ENCODE assay signal across 18 cellular contexts in the genomic region with DNA sequence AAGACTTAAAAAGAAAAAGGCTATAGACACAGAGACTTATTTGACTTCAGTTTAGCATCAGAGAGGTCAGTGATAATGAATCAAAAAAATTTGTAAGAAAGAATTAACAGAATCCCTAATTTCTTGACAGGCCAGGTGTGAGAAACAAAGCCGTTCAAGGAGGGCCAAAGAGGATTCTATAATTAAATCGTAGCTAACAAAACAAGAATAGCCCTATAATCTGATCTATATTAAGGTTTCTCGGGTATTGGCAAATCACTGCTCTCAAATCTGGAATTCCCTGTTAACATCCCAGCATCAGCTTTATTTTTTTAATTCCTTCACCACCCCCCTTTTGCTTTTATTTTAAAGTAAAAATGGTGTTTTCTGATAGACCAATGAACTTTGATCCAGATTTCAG.
"Had no signal": no experiment of that assay in that cellular context is flagged by ENCODE, and none has a peak within 500 bp of the region (broad histone marks: within the 10 kb centered on the region; RNA-seq: fewer than 3 reads in every experiment).

No MANE protein-coding gene starts in this region.

- H3K27ac Mint-ChIP-seq: activated CD4-positive, alpha-beta T cell treated with anti-CD3 and anti-CD28 coated beads, Interleukin-2, amount 10 ng/mL, durations not matched to agents 7 days and 5 days had no signal

- H3K4me1 ChIP-seq: colonic mucosa had no signal

- H3K4me2 ChIP-seq: SK-N-SH had no signal

- DNase-seq: activated CD4-positive, alpha-beta T cell treated with anti-CD3 and anti-CD28 coated beads, Interleukin-2, amount 10 ng/mL, durations not matched to agents 7 days and 5 days; activated CD4-positive, CD25-positive, alpha-beta regulatory T cell; activated gamma-delta T cell; colonic mucosa; foreskin melanocyte; heart left ventricle; islet precursor cell; left lung; mesenchymal stem cell; pancreas; SK-N-SH; small intestine; T-helper 1 cell; trophoblast cell had no signal

- H3K4me3 Mint-ChIP-seq: activated CD4-positive, alpha-beta T cell treated with anti-CD3 and anti-CD28 coated beads, Interleukin-2, amount 10 ng/mL, durations not matched to agents 7 days and 5 days had no signal

- ATAC-seq: left lung, pancreas had no signal

- FAIRE-seq: endothelial cell of umbilical vein, pancreas, small intestine, TTC549 had no signal

- H3K36me3 ChIP-seq: pancreas had no signal

- H3K4me3 ChIP-seq: ascending aorta, cardiac muscle cell, colonic mucosa, heart left ventricle, left lung, pancreas had no signal

- H3K9me3 Mint-ChIP-seq: activated CD4-positive, alpha-beta T cell treated with anti-CD3 and anti-CD28 coated beads, Interleukin-2, amount 10 ng/mL, durations not matched to agents 7 days and 5 days had no signal

- H3K27ac ChIP-seq: ascending aorta, colonic mucosa, heart left ventricle, left lung, pancreas had no signal

- H3K9me3 ChIP-seq: ascending aorta, colonic mucosa, left lung, pancreas, SK-N-SH had no signal

- H3K27me3 Mint-ChIP-seq: activated CD4-positive, alpha-beta T cell treated with anti-CD3 and anti-CD28 coated beads, Interleukin-2, amount 10 ng/mL, durations not matched to agents 7 days and 5 days had no signal

- H3K27me3 ChIP-seq: ascending aorta, cardiac muscle cell, colonic mucosa, heart left ventricle, left lung, pancreas had no signal

- H3K9ac ChIP-seq: SK-N-SH had no signal
